8 cellular contexts compared by ENCODE assay signal in genomic region chr3:197298341-197298857, GRCh38. TPM values are rescaled to one million over a fixed set of nuclear protein-coding genes. Genes with fewer than 3 reads are reported as not detected.
A peak's percentile ranks its signal among the peaks of the same experiment; 100 is the strongest.
DNase-seq lines count a peak whose midpoint lies in the region; ATAC-seq and TF ChIP-seq lines count a peak whose summit lies in the region.

DLG1 (minus strand) TSS chr3:197298612; CDS start chr3:197297204, 1,408 bp downstream.

- peak within 1 kb of the TSS; percentile 90 for H3K9ac ChIP-seq in adipocyte (ENCODE audit: low read length)

- peak within 1 kb of the TSS; percentile 91 for H3K4me3 Mint-ChIP-seq in progenitor cell of endocrine pancreas (ENCODE audit: low read depth)

- H3K9me3 ChIP-seq in adipocyte (ENCODE audit: control insufficient read depth, low read length) (no peaks in the 10 kb centered on the region), upper lobe of right lung (no peaks in the 10 kb centered on the region)

- H3K4me3 ChIP-seq in GM12864 (ENCODE audit: low read depth, low read length) (peak within 1 kb of the TSS; percentile 96), adipocyte (ENCODE audit: low read length) (peak within 1 kb of the TSS; percentile 91), upper lobe of right lung (peak within 1 kb of the TSS; percentile 99)

- no peak for TF ChIP-seq CTCF in GM12864 (IDR thresholded peaks at IDR 0.05; ENCODE audit: low read depth, low read length, missing control alignments)
- no peak for TF ChIP-seq CTCF in progenitor cell of endocrine pancreas (IDR thresholded peaks at IDR 0.05; ENCODE audit: unreplicated experiment)
- no peak for TF ChIP-seq CTCF in upper lobe of right lung (IDR thresholded peaks at IDR 0.05)

- peaks cover 24% of the 10 kb centered on the region for H3K4me1 Mint-ChIP-seq in progenitor cell of endocrine pancreas (ENCODE audit: low read depth)

- ATAC-seq in HG02678 (IDR thresholded peaks at IDR 0.05; ENCODE audit: unreplicated experiment): peak; percentile 51
- peak; percentile 88 for ATAC-seq in upper lobe of right lung

- no peaks in the 10 kb centered on the region for H3K9me3 Mint-ChIP-seq in progenitor cell of endocrine pancreas (ENCODE audit: low read depth)

- peaks cover 12% of the 10 kb centered on the region for H3K36me3 ChIP-seq in adipocyte (ENCODE audit: control insufficient read depth, insufficient read depth, low read length, severe bottlenecking)
- H3K36me3 ChIP-seq in upper lobe of right lung: peaks cover 14% of the 10 kb centered on the region

- H3K27me3 Mint-ChIP-seq in progenitor cell of endocrine pancreas: peaks cover 5% of the 10 kb centered on the region

- no peaks in the 10 kb centered on the region for H3K27me3 ChIP-seq in adipocyte (replicated peaks; ENCODE audit: control insufficient read depth, insufficient read depth, low read length)
- no peaks in the 10 kb centered on the region for H3K27me3 ChIP-seq in upper lobe of right lung

- intact Hi-C loops in cardiac septum (cut with DNase I): loop anchor here (5.0 kb wide), 1 partner anchor 54 kb away; no protein-coding TSS in a partner anchor
- intact Hi-C loops in upper lobe of right lung (cut with DNase I): no loop called here

- DNase-seq in GM12864 (ENCODE audit: low read depth) (peak; percentile 62), NCI-H128 (lab: John Stamatoyannopoulos, UW; ENCODE audit: unreplicated experiment) (peak; percentile 57), SW 1271 (lab: John Stamatoyannopoulos, UW) (peak; percentile 61 to 88), adipocyte (ENCODE audit: low read depth) (peak; percentile 95), cardiac septum (ENCODE audit: low spot score) (peak; percentile 87), progenitor cell of endocrine pancreas (ENCODE audit: low spot score, unreplicated experiment) (peak; percentile 72), upper lobe of right lung (peak; percentile 93)

- peak within 1 kb of the TSS; percentile 98 for H3K27ac Mint-ChIP-seq in progenitor cell of endocrine pancreas

- peaks cover 1% of the 10 kb centered on the region for H3K36me3 Mint-ChIP-seq in progenitor cell of endocrine pancreas (ENCODE audit: insufficient read depth)

- H3K27ac ChIP-seq in upper lobe of right lung: peak within 1 kb of the TSS; percentile 94

- H3K4me1 ChIP-seq in adipocyte (ENCODE audit: control insufficient read depth, insufficient read depth, low read length) (peaks cover 23% of the 10 kb centered on the region), upper lobe of right lung (peaks cover 18% of the 10 kb centered on the region)

RNA-seq across cellular contexts. Expression of gene DLG1, which starts in this region (rescaled TPM):
- total RNA-seq in cardiac septum: 113 TPM
- total RNA-seq in progenitor cell of endocrine pancreas: 99.6 and 115 TPM in 2 replicates
- 77.5 TPM for total RNA-seq in upper lobe of right lung

Comparison
In these comparisons a context has a peak if more than half of its experiments do, and no peak if none do; other contexts are left out.
1. Peak in every context shown above with its lines: DNase-seq, ATAC-seq, H3K4me3 ChIP-seq and H3K27ac ChIP-seq.